Comparison of ENCODE assay signal across 1 cellular context in genomic region chr1:10722803-10723202, GRCh38.
TF ChIP-seq lines count a peak whose summit lies in the region.

No MANE protein-coding gene starts in this region.

TF ChIP-seq in H1, 55 proteins besides CTCF, POLR2A, EP300 and RAD21:
- TF ChIP-seq SIN3A (conservative IDR thresholded peaks at IDR 0.05 in 1 of 2, IDR thresholded peaks at IDR 0.05 in 1 of 2; ENCODE audit: low read depth in 1 of 2, low read length in 2 of 2): no peak
- TF ChIP-seq USF2 (IDR thresholded peaks at IDR 0.05; ENCODE audit: low read length): no peak
- TF ChIP-seq TAF1 (IDR thresholded peaks at IDR 0.05; ENCODE audit: low read depth, low read length): no peak
TF ChIP-seq in H1: peak in this region for 0.
